In the genomic region with DNA sequence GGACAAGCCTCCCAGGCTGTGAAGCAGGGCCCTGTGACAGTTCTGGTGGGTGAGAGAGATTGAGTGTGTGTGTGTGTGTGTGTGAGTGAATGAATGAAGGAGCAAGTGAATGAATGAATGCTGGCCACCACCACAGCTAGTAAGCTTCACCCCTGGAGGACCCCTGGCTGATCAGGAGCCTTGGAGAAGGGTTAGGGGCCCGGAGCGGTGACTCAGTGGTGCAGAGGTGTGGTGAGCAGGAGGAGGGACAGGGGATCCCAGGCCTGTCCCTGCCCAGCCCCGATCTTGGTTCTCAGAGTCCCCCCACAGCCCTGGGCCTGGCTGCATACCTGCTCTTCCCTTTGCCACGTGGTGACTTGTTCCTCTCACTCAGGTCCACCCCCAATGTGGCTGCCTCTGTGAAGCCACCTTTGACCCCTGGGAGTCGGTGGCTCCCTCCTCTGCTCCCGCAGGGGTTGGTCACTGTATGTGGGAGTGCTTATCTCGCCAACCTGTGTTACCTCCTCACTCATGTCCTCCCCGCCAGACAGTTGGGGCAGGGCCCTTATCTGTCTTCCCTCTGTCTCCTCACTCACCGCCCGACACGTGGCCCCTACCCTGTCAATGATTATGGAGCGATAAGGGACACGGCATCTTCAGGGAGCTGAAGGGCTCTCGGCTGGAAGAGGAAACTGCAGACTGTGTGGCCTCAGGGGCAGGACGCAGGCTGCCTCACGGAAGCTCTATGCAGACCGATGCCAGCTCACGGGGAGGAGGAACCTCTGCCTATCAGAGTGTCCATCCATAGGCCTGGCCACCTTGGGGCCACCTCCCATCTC, we compare ENCODE assay signal across 1 cellular context.
A peak's percentile ranks its signal among the peaks of the same experiment; 100 is the strongest.
TF ChIP-seq lines count a peak whose summit lies in the region.

No MANE protein-coding gene starts in this region.

TF ChIP-seq in HepG2, 621 proteins besides CTCF, POLR2A, EP300 and RAD21 (continued from another document and continues in another):
- TF ChIP-seq GATAD1 (CRISPR knock-in tag; IDR thresholded peaks at IDR 0.05) = no peak
- no peak for TF ChIP-seq AGO1 (IDR thresholded peaks at IDR 0.05; ENCODE audit: low read depth, low read length, poor library complexity, severe bottlenecking)
- TF ChIP-seq, protein P1, sequence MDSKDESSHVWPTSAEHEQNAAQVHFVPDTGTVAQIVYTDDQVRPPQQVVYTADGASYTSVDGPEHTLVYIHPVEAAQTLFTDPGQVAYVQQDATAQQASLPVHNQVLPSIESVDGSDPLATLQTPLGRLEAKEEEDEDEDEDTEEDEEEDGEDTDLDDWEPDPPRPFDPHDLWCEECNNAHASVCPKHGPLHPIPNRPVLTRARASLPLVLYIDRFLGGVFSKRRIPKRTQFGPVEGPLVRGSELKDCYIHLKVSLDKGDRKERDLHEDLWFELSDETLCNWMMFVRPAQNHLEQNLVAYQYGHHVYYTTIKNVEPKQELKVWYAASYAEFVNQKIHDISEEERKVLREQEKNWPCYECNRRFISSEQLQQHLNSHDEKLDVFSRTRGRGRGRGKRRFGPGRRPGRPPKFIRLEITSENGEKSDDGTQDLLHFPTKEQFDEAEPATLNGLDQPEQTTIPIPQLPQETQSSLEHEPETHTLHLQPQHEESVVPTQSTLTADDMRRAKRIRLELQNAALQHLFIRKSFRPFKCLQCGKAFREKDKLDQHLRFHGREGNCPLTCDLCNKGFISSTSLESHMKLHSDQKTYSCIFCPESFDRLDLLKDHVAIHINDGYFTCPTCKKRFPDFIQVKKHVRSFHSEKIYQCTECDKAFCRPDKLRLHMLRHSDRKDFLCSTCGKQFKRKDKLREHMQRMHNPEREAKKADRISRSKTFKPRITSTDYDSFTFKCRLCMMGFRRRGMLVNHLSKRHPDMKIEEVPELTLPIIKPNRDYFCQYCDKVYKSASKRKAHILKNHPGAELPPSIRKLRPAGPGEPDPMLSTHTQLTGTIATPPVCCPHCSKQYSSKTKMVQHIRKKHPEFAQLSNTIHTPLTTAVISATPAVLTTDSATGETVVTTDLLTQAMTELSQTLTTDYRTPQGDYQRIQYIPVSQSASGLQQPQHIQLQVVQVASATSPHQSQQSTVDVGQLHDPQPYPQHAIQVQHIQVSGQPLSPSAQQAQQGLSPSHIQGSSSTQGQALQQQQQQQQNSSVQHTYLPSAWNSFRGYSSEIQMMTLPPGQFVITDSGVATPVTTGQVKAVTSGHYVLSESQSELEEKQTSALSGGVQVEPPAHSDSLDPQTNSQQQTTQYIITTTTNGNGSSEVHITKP (CRISPR knock-in tag; IDR thresholded peaks at IDR 0.05; ENCODE audit: low read depth) = no peak
- no peak for TF ChIP-seq NFE2 (CRISPR knock-in tag; IDR thresholded peaks at IDR 0.05)
- TF ChIP-seq EZH2 (conservative IDR thresholded peaks at IDR 0.05; ENCODE audit: low read depth, low read length) = no peak
- no peak for TF ChIP-seq ZNF850 (CRISPR knock-in tag; conservative IDR thresholded peaks at IDR 0.05)
- TF ChIP-seq, protein P2, sequence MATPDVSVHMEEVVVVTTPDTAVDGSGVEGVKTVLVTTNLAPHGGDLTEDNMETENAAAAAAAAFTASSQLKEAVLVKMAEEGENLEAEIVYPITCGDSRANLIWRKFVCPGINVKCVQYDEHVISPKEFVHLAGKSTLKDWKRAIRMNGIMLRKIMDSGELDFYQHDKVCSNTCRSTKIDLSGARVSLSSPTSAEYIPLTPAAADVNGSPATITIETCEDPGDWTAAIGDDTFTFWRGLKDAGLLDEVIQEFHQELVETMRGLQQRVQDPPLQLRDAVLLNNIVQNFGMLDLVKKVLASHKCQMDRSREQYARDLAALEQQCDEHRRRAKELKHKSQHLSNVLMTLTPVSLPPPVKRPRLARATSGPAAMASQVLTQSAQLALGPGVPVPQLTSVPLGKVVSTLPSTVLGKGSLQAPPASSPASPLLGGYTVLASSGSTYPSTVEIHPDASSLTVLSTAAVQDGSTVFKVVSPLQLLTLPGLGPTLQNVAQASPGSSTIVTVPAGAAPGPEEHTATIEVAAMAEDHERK (CRISPR knock-in tag; IDR thresholded peaks at IDR 0.05; ENCODE audit: low read depth) = no peak
- TF ChIP-seq PITX1 (CRISPR knock-in tag; IDR thresholded peaks at IDR 0.05) = no peak; the same call in 1 of the 2 replicates
- TF ChIP-seq HNRNPLL (IDR thresholded peaks at IDR 0.05; ENCODE audit: low read depth, low read length, poor library complexity, severe bottlenecking) = no peak
- no peak for TF ChIP-seq NPAS2 (CRISPR knock-in tag; IDR thresholded peaks at IDR 0.05; ENCODE audit: borderline replicate concordance)
- no peak for TF ChIP-seq ZNF138 (CRISPR knock-in tag; IDR thresholded peaks at IDR 0.05; ENCODE audit: low read depth)
- TF ChIP-seq JARID2 (CRISPR knock-in tag; IDR thresholded peaks at IDR 0.05; ENCODE audit: insufficient replicate concordance) = no peak
- TF ChIP-seq MIER3 (CRISPR knock-in tag; IDR thresholded peaks at IDR 0.05; ENCODE audit: borderline replicate concordance) = no peak
- TF ChIP-seq ZNF790 (CRISPR knock-in tag; IDR thresholded peaks at IDR 0.05; ENCODE audit: borderline replicate concordance) = no peak
- no peak for TF ChIP-seq SOX5 (CRISPR knock-in tag; IDR thresholded peaks at IDR 0.05; ENCODE audit: borderline replicate concordance)
- TF ChIP-seq ZNF496 (CRISPR knock-in tag; IDR thresholded peaks at IDR 0.05; ENCODE audit: insufficient replicate concordance) = no peak
- TF ChIP-seq, protein P3, sequence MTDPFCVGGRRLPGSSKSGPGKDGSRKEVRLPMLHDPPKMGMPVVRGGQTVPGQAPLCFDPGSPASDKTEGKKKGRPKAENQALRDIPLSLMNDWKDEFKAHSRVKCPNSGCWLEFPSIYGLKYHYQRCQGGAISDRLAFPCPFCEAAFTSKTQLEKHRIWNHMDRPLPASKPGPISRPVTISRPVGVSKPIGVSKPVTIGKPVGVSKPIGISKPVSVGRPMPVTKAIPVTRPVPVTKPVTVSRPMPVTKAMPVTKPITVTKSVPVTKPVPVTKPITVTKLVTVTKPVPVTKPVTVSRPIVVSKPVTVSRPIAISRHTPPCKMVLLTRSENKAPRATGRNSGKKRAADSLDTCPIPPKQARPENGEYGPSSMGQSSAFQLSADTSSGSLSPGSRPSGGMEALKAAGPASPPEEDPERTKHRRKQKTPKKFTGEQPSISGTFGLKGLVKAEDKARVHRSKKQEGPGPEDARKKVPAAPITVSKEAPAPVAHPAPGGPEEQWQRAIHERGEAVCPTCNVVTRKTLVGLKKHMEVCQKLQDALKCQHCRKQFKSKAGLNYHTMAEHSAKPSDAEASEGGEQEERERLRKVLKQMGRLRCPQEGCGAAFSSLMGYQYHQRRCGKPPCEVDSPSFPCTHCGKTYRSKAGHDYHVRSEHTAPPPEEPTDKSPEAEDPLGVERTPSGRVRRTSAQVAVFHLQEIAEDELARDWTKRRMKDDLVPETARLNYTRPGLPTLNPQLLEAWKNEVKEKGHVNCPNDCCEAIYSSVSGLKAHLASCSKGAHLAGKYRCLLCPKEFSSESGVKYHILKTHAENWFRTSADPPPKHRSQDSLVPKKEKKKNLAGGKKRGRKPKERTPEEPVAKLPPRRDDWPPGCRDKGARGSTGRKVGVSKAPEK (CRISPR knock-in tag; IDR thresholded peaks at IDR 0.05; ENCODE audit: borderline replicate concordance) = no peak
- TF ChIP-seq, protein P4, sequence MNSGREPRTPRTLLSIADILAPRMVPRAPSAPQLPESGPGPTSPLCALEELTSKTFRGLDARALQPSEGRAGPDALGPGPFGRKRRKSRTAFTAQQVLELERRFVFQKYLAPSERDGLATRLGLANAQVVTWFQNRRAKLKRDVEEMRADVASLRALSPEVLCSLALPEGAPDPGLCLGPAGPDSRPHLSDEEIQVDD (CRISPR knock-in tag; IDR thresholded peaks at IDR 0.05; ENCODE audit: borderline replicate concordance) = no peak
- no peak for TF ChIP-seq TP53 (CRISPR knock-in tag; conservative IDR thresholded peaks at IDR 0.05)
- no peak for TF ChIP-seq EEA1 (CRISPR knock-in tag; IDR thresholded peaks at IDR 0.05; ENCODE audit: borderline replicate concordance)
- no peak for TF ChIP-seq ZNF75D (CRISPR knock-in tag; IDR thresholded peaks at IDR 0.05; ENCODE audit: borderline replicate concordance)
- TF ChIP-seq, protein P5, sequence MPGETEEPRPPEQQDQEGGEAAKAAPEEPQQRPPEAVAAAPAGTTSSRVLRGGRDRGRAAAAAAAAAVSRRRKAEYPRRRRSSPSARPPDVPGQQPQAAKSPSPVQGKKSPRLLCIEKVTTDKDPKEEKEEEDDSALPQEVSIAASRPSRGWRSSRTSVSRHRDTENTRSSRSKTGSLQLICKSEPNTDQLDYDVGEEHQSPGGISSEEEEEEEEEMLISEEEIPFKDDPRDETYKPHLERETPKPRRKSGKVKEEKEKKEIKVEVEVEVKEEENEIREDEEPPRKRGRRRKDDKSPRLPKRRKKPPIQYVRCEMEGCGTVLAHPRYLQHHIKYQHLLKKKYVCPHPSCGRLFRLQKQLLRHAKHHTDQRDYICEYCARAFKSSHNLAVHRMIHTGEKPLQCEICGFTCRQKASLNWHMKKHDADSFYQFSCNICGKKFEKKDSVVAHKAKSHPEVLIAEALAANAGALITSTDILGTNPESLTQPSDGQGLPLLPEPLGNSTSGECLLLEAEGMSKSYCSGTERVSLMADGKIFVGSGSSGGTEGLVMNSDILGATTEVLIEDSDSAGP (CRISPR knock-in tag; IDR thresholded peaks at IDR 0.05; ENCODE audit: borderline replicate concordance) = no peak; the same call in 1 of the 2 replicates
- TF ChIP-seq, protein P6, sequence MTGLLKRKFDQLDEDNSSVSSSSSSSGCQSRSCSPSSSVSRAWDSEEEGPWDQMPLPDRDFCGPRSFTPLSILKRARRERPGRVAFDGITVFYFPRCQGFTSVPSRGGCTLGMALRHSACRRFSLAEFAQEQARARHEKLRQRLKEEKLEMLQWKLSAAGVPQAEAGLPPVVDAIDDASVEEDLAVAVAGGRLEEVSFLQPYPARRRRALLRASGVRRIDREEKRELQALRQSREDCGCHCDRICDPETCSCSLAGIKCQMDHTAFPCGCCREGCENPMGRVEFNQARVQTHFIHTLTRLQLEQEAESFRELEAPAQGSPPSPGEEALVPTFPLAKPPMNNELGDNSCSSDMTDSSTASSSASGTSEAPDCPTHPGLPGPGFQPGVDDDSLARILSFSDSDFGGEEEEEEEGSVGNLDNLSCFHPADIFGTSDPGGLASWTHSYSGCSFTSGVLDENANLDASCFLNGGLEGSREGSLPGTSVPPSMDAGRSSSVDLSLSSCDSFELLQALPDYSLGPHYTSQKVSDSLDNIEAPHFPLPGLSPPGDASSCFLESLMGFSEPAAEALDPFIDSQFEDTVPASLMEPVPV (CRISPR knock-in tag; IDR thresholded peaks at IDR 0.05) = no peak
- no peak for TF ChIP-seq ZNF543 (CRISPR knock-in tag; IDR thresholded peaks at IDR 0.05)
- no peak for TF ChIP-seq ZNF615 (CRISPR knock-in tag; IDR thresholded peaks at IDR 0.05; ENCODE audit: borderline replicate concordance)
- no peak for TF ChIP-seq ZNF460 (CRISPR knock-in tag; IDR thresholded peaks at IDR 0.05; ENCODE audit: borderline replicate concordance)
- TF ChIP-seq SRF (IDR thresholded peaks at IDR 0.05; ENCODE audit: low read depth, low read length) = no peak
- TF ChIP-seq, protein P7, sequence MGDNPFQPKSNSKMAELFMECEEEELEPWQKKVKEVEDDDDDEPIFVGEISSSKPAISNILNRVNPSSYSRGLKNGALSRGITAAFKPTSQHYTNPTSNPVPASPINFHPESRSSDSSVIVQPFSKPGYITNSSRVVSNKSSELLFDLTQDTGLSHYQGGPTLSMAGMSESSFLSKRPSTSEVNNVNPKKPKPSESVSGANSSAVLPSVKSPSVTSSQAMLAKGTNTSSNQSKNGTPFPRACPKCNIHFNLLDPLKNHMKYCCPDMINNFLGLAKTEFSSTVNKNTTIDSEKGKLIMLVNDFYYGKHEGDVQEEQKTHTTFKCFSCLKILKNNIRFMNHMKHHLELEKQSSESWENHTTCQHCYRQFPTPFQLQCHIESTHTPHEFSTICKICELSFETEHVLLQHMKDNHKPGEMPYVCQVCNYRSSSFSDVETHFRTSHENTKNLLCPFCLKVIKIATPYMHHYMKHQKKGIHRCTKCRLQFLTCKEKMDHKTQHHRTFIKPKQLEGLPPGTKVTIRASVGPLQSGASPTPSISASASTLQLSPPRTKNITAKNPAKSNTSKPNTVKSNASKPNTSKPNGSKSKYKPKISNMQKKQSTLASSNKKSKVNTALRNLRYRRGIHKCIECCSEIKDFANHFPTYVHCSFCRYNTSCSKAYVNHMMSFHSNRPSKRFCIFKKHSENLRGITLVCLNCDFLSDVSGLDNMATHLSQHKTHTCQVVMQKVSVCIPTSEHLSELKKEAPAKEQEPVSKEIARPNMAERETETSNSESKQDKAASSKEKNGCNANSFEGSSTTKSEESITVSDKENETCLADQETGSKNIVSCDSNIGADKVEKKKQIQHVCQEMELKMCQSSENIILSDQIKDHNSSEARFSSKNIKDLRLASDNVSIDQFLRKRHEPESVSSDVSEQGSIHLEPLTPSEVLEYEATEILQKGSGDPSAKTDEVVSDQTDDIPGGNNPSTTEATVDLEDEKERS (CRISPR knock-in tag; IDR thresholded peaks at IDR 0.05) = no peak
- TF ChIP-seq STAG1 (CRISPR knock-in tag; IDR thresholded peaks at IDR 0.05) = no peak; the same call in 1 of the 2 replicates
- TF ChIP-seq SIN3B (IDR thresholded peaks at IDR 0.05; ENCODE audit: low read length) = no peak
- TF ChIP-seq, protein P8, sequence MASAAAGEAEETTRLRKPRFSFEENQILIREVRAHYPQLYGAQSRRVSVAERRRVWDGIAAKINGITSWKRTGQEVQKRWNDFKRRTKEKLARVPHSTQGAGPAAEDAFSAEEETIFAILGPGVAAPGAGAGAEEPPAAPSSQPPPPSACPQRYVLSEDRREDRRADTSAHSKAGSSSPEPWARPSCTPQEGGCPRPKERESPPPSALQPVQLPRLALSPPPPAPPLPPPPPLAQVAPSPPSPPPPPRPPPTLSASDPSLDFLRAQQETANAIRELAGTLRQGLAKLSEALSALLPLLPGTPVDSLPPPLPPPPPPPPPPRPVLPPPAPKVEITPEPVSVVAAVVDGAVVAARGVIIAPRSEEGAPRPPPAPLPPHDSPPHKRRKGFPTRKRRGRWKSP (CRISPR knock-in tag; IDR thresholded peaks at IDR 0.05) = 0 out of 2 replicates have a peak, but pooled peaks have one; percentile 33
- TF ChIP-seq, protein P9, sequence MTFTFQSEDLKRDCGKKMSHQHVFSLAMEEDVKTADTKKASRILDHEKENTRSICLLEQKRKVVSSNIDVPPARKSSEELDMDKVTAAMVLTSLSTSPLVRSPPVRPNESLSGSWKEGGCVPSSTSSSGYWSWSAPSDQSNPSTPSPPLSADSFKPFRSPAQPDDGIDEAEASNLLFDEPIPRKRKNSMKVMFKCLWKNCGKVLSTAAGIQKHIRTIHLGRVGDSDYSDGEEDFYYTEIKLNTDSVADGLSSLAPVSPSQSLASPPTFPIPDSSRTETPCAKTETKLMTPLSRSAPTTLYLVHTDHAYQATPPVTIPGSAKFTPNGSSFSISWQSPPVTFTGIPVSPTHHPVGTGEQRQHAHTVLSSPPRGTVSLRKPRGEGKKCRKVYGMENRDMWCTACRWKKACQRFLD (CRISPR knock-in tag; IDR thresholded peaks at IDR 0.05; ENCODE audit: borderline replicate concordance) = 0 out of 2 replicates have a peak, but pooled peaks have one; percentile 0
- TF ChIP-seq GTF3A (CRISPR knock-in tag; conservative IDR thresholded peaks at IDR 0.05) = no peak
- TF ChIP-seq, protein P10, sequence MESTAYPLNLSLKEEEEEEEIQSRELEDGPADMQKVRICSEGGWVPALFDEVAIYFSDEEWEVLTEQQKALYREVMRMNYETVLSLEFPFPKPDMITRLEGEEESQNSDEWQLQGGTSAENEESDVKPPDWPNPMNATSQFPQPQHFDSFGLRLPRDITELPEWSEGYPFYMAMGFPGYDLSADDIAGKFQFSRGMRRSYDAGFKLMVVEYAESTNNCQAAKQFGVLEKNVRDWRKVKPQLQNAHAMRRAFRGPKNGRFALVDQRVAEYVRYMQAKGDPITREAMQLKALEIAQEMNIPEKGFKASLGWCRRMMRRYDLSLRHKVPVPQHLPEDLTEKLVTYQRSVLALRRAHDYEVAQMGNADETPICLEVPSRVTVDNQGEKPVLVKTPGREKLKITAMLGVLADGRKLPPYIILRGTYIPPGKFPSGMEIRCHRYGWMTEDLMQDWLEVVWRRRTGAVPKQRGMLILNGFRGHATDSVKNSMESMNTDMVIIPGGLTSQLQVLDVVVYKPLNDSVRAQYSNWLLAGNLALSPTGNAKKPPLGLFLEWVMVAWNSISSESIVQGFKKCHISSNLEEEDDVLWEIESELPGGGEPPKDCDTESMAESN (CRISPR knock-in tag; conservative IDR thresholded peaks at IDR 0.05) = no peak
- TF ChIP-seq HCFC1 (IDR thresholded peaks at IDR 0.05; ENCODE audit: low read depth, low read length) = no peak
- no peak for TF ChIP-seq MAFG (CRISPR knock-in tag; IDR thresholded peaks at IDR 0.05)
